Comparison of ENCODE assay signal across 17 cellular contexts in the genomic region with DNA sequence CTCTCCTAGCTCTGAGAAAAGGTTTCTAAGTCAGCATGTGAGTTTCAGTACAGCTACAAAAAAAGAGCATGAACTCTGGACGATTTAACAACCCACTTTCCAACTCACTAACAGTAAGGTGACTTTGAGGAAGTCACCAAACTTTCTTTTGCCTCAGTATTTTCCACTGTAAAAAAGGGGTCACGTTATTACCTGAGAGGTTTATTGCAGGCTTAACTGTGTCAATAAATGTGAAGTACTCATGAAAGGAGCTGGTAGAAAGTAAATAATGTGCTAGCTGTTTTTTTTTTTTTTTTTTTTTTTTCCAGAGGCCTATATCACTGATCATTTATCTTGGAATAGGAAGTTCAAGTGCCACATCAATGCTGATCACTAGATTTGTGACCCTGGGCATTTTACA.
DNase-seq lines count a peak whose midpoint lies in the region; ATAC-seq and TF ChIP-seq lines count a peak whose summit lies in the region.
"Had no signal": no experiment of that assay in that cellular context is flagged by ENCODE, and none has a peak within 500 bp of the region (broad histone marks: within the 10 kb centered on the region; RNA-seq: fewer than 3 reads in every experiment).

No MANE protein-coding gene starts in this region.

- H3K4me3 ChIP-seq in OCI-LY3 (ENCODE audit: low read length) (no peak overlapping the region), mesendoderm (ENCODE audit: low read length) (no peak overlapping the region)
- H3K4me3 ChIP-seq: BLaER1 treated with 17β-estradiol and CSF1 and Interleukin-3, amounts not matched to agents 10 nM and 100 nM; HAP-1 had no signal

- CTCF ChIA-PET in T-cell (lab: Charles Lee), result no interaction called here

- no peaks in the 10 kb centered on the region for H4K20me1 ChIP-seq in OCI-LY3 (ENCODE audit: insufficient read depth, low read length)
- H4K20me1 ChIP-seq: BLaER1 treated with 17β-estradiol and CSF1 and Interleukin-3, amounts not matched to agents 10 nM and 100 nM had no signal

- H3K27me3 Mint-ChIP-seq in T-cell, result peaks cover 0 to 7% of the 10 kb centered on the region in 2 donors
- H3K27me3 Mint-ChIP-seq in naive thymus-derived CD8-positive, alpha-beta T cell, result peaks cover 1 to 9% (median 4%) of the 10 kb centered on the region in 5 donors
- H3K27me3 Mint-ChIP-seq: CD4-positive, CD25-positive, alpha-beta regulatory T cell had no signal

- no peak overlapping the region for H2BK15ac ChIP-seq in mesendoderm (replicated peaks; ENCODE audit: low read depth)

- no peak overlapping the region for H3K27ac ChIP-seq in OCI-LY3 (ENCODE audit: low read length)
- no peak overlapping the region for H3K27ac ChIP-seq in mesendoderm (ENCODE audit: low read depth, low read length)
- H3K27ac ChIP-seq: BLaER1 treated with 17β-estradiol and CSF1 and Interleukin-3, amounts not matched to agents 10 nM and 100 nM had no signal

- H3K4me2 ChIP-seq in OCI-LY3 (ENCODE audit: low read length) (no peak overlapping the region), mesendoderm (ENCODE audit: low read length) (no peak overlapping the region)
- H3K4me2 ChIP-seq: BLaER1 treated with 17β-estradiol and CSF1 and Interleukin-3, amounts not matched to agents 10 nM and 100 nM had no signal

- H3K9me3 ChIP-seq in OCI-LY3 (ENCODE audit: insufficient read depth, low read length), result no peaks in the 10 kb centered on the region
- H3K9me3 ChIP-seq: HAP-1 had no signal

- H3K36me3 ChIP-seq in OCI-LY3 (replicated peaks; ENCODE audit: low read depth, low read length), result no peaks in the 10 kb centered on the region
- H3K36me3 ChIP-seq in mesendoderm (ENCODE audit: control insufficient read depth, insufficient read depth, low read length), result no peaks in the 10 kb centered on the region
- H3K36me3 ChIP-seq: BLaER1 treated with 17β-estradiol and CSF1 and Interleukin-3, amounts not matched to agents 10 nM and 100 nM; HAP-1 had no signal

- H3K27me3 ChIP-seq in OCI-LY3 (ENCODE audit: low read depth, low read length), result no peaks in the 10 kb centered on the region
- no peaks in the 10 kb centered on the region for H3K27me3 ChIP-seq in mesendoderm (ENCODE audit: insufficient read depth, low read length, poor library complexity)
- H3K27me3 ChIP-seq: BLaER1 treated with 17β-estradiol and CSF1 and Interleukin-3, amounts not matched to agents 10 nM and 100 nM had no signal

- no peak for ATAC-seq in HG02571 (IDR thresholded peaks at IDR 0.05; ENCODE audit: unreplicated experiment)
- no peak for ATAC-seq in T-cell (replicated peaks in 1 of 4)
- no peak for ATAC-seq in naive thymus-derived CD8-positive, alpha-beta T cell

- H3K9ac ChIP-seq in OCI-LY3 (ENCODE audit: low read length) (no peak overlapping the region), mesendoderm (ENCODE audit: low read length) (no peak overlapping the region)
- H3K9ac ChIP-seq: BLaER1 treated with 17β-estradiol and CSF1 and Interleukin-3, amounts not matched to agents 10 nM and 100 nM had no signal

- H3K36me3 Mint-ChIP-seq in T-cell, result no peaks in the 10 kb centered on the region
- H3K36me3 Mint-ChIP-seq in naive thymus-derived CD8-positive, alpha-beta T cell, result peaks cover 0 to 2% (median 0%) of the 10 kb centered on the region in 3 donors
- H3K36me3 Mint-ChIP-seq: CD4-positive, CD25-positive, alpha-beta regulatory T cell had no signal

- no peak overlapping the region for H2BK120ac ChIP-seq in mesendoderm (ENCODE audit: low read depth, low read length)

- no peak overlapping the region for H3K27ac Mint-ChIP-seq in T-cell
- H3K27ac Mint-ChIP-seq in naive thymus-derived CD8-positive, alpha-beta T cell, result no peak overlapping the region
- H3K27ac Mint-ChIP-seq: CD4-positive, CD25-positive, alpha-beta regulatory T cell; HFFc6 had no signal

- no peak for TF ChIP-seq CTCF in OCI-LY3 (IDR thresholded peaks at IDR 0.05; ENCODE audit: low read depth, low read length)

- POLR2A ChIA-PET in T-cell (lab: Charles Lee), result no interaction called here
- POLR2A ChIA-PET in naive thymus-derived CD8-positive, alpha-beta T cell (lab: Charles Lee), result no interaction called here

- peak overlapping the region; percentile 39; the same call in 1 of the 2 replicates for H2AFZ ChIP-seq in OCI-LY3 (ENCODE audit: low read depth, low read length)

- no peaks in the 10 kb centered on the region for H3K4me1 Mint-ChIP-seq in T-cell
- H3K4me1 Mint-ChIP-seq in naive thymus-derived CD8-positive, alpha-beta T cell, result no peaks in the 10 kb centered on the region
- H3K4me1 Mint-ChIP-seq: CD4-positive, CD25-positive, alpha-beta regulatory T cell had no signal

- H4K8ac ChIP-seq in mesendoderm (ENCODE audit: low read depth, low read length), result peak overlapping the region; percentile 81

- H3K79me1 ChIP-seq in mesendoderm (ENCODE audit: low read length), result no peaks in the 10 kb centered on the region

- peak overlapping the region; percentile 68 for H3K4ac ChIP-seq in mesendoderm (ENCODE audit: low read depth, low read length)

- no peak overlapping the region for H3K18ac ChIP-seq in mesendoderm (ENCODE audit: low read length)

- H3K4me3 Mint-ChIP-seq in T-cell, result no peak overlapping the region
- no peak overlapping the region for H3K4me3 Mint-ChIP-seq in naive thymus-derived CD8-positive, alpha-beta T cell
- H3K4me3 Mint-ChIP-seq: CD4-positive, CD25-positive, alpha-beta regulatory T cell; HFFc6 had no signal

- no peak overlapping the region for H4K5ac ChIP-seq in mesendoderm (ENCODE audit: low read length)

- DNase-seq in NCI-H748 (lab: John Stamatoyannopoulos, UW; ENCODE audit: unreplicated experiment) (peak; percentile 10), NCI-H748 treated with DMSO at 0.1 percent for 48 hours (lab: John Stamatoyannopoulos, UW) (no peak), mesendoderm (no peak), T-cell (no peak)
- DNase-seq in naive thymus-derived CD8-positive, alpha-beta T cell, result no peak
- DNase-seq: ACHN; Calu3; CD4-positive, CD25-positive, alpha-beta regulatory T cell; DMS 273 treated with DMSO at 0.1 percent for 48 hours; GF-D8; HFFc6; IMR-90; KBM-7 had no signal

- H3K4me1 ChIP-seq in OCI-LY3 (ENCODE audit: low read length) (no peaks in the 10 kb centered on the region), mesendoderm (ENCODE audit: control insufficient read depth, low read depth, low read length) (no peaks in the 10 kb centered on the region)
- H3K4me1 ChIP-seq: BLaER1 treated with 17β-estradiol and CSF1 and Interleukin-3, amounts not matched to agents 10 nM and 100 nM had no signal

- peak overlapping the region; percentile 46 for H2AK5ac ChIP-seq in mesendoderm (ENCODE audit: low read length)

- no peaks in the 10 kb centered on the region for H3K79me2 ChIP-seq in OCI-LY3 (ENCODE audit: low read length)
- no peaks in the 10 kb centered on the region for H3K79me2 ChIP-seq in mesendoderm (ENCODE audit: control insufficient read depth, insufficient read depth, low read length)

- no peaks in the 10 kb centered on the region for H3K9me3 Mint-ChIP-seq in T-cell
- peaks cover 0 to 3% (median 0%) of the 10 kb centered on the region in 9 donors for H3K9me3 Mint-ChIP-seq in naive thymus-derived CD8-positive, alpha-beta T cell
- H3K9me3 Mint-ChIP-seq: CD4-positive, CD25-positive, alpha-beta regulatory T cell; HFFc6 had no signal

- WGBS in mesendoderm (ENCODE audit: extremely low coverage, insufficient coverage, low lambda C conversion rate), result no CpG with 5 or more reads among the region's 2 CpGs

- H3K23ac ChIP-seq in mesendoderm (ENCODE audit: low read length), result no peak overlapping the region

- no peak overlapping the region for H2BK5ac ChIP-seq in mesendoderm (ENCODE audit: low read length)

- no peak overlapping the region for H3K56ac ChIP-seq in mesendoderm (ENCODE audit: low read length)
